In genomic region chr5:32027717-32028321, GRCh38 we compare ENCODE assay signal across 9 cellular contexts.
DNase-seq lines count a peak whose midpoint lies in the region; ATAC-seq and TF ChIP-seq lines count a peak whose summit lies in the region.
"Had no signal": no experiment of that assay in that cellular context is flagged by ENCODE, and none has a peak within 500 bp of the region (broad histone marks: within the 10 kb centered on the region; RNA-seq: fewer than 3 reads in every experiment).

No MANE protein-coding gene starts in this region.

- no peak for ATAC-seq in naive thymus-derived CD8-positive, alpha-beta T cell
- ATAC-seq: GM12878 had no signal

- peak; percentile 31 for DNase-seq in middle frontal gyrus (ENCODE audit: extremely low spot score, low spot score)
- no peak for DNase-seq in DMS79 (lab: John Stamatoyannopoulos, UW)
- no peak for DNase-seq in NCI-H1105 (lab: John Stamatoyannopoulos, UW)
- DNase-seq in NCI-H748 treated with DMSO at 0.1 percent for 48 hours (lab: John Stamatoyannopoulos, UW): no peak
- DNase-seq in naive thymus-derived CD8-positive, alpha-beta T cell: no peak

- POLR2A ChIA-PET in naive thymus-derived CD8-positive, alpha-beta T cell (lab: Charles Lee): interaction anchor here (0.6 kb wide), 1 partner anchor 125 kb away, joined by 4 read pairs; no protein-coding TSS in a partner anchor

- peak overlapping the region; percentile 5 to 85 (median 67); a peak in 20 of 22 replicates for H3K4me2 ChIP-seq in BLaER1 treated with 17β-estradiol and CSF1 and Interleukin-3, amounts not matched to agents 10 nM and 100 nM

- H3K27ac ChIP-seq in BLaER1 treated with 17β-estradiol and CSF1 and Interleukin-3, amounts not matched to agents 10 nM and 100 nM: peak overlapping the region in 10 of 11 experiments; percentile 35 to 82 (median 76); a peak in 20 of 22 replicates
- peak overlapping the region; percentile 71 to 77 for H3K27ac ChIP-seq in esophagus (ENCODE audit: low read depth in 2 of 2, low read length in 1 of 2)

- peak overlapping the region in 2 of 10 experiments; percentile 10 to 17; a peak in 2 of 20 replicates for H3K4me3 ChIP-seq in BLaER1 treated with 17β-estradiol and CSF1 and Interleukin-3, amounts not matched to agents 10 nM and 100 nM
- no peak overlapping the region for H3K4me3 ChIP-seq in esophagus (ENCODE audit: low read depth in 1 of 2, low read length in 2 of 2)
- H3K4me3 ChIP-seq: GM12878 had no signal

- no peaks in the 10 kb centered on the region for H3K9me3 ChIP-seq in BLaER1 treated with 17β-estradiol and CSF1 and Interleukin-3, amounts not matched to agents 10 nM and 100 nM (replicated peaks in 1 of 11)
- H3K9me3 ChIP-seq in esophagus (ENCODE audit: control insufficient read depth in 2 of 2, insufficient read depth in 1 of 2, low read depth in 1 of 2, low read length in 1 of 2): no peaks in the 10 kb centered on the region

- no peaks in the 10 kb centered on the region for H3K36me3 Mint-ChIP-seq in naive thymus-derived CD8-positive, alpha-beta T cell

- H3K27me3 ChIP-seq in BLaER1 treated with 17β-estradiol and CSF1 and Interleukin-3, amounts not matched to agents 10 nM and 100 nM: no peaks in the 10 kb centered on the region
- no peaks in the 10 kb centered on the region for H3K27me3 ChIP-seq in esophagus (ENCODE audit: control insufficient read depth in 1 of 2, insufficient read depth in 2 of 2, low read length in 2 of 2)

- H3K27me3 Mint-ChIP-seq in naive thymus-derived CD8-positive, alpha-beta T cell: no peaks in the 10 kb centered on the region

- peaks cover 4 to 15% (median 4%) of the 10 kb centered on the region in 4 donors for H3K4me1 Mint-ChIP-seq in naive thymus-derived CD8-positive, alpha-beta T cell

- H3K4me1 ChIP-seq in BLaER1 treated with 17β-estradiol and CSF1 and Interleukin-3, amounts not matched to agents 10 nM and 100 nM: peaks cover 8 to 96% (median 56%) of the 10 kb centered on the region in 10 experiments; a peak in 19 of 20 replicates
- H3K4me1 ChIP-seq in esophagus (ENCODE audit: control insufficient read depth in 2 of 2, insufficient read depth in 2 of 2, low read length in 1 of 2): peaks cover 3 to 6% of the 10 kb centered on the region in 2 donors

- no peak overlapping the region for H3K27ac Mint-ChIP-seq in naive thymus-derived CD8-positive, alpha-beta T cell

- no peaks in the 10 kb centered on the region for H4K20me1 ChIP-seq in BLaER1 treated with 17β-estradiol and CSF1 and Interleukin-3, amounts not matched to agents 10 nM and 100 nM

- peaks cover 0 to 1% (median 0%) of the 10 kb centered on the region in 9 donors for H3K9me3 Mint-ChIP-seq in naive thymus-derived CD8-positive, alpha-beta T cell

- WGBS in esophagus, 2 donors: 19 to 34% methylated on average over 9 of the region's 9 CpGs

- no peaks in the 10 kb centered on the region for H3K36me3 ChIP-seq in BLaER1 treated with 17β-estradiol and CSF1 and Interleukin-3, amounts not matched to agents 10 nM and 100 nM
- no peaks in the 10 kb centered on the region for H3K36me3 ChIP-seq in esophagus (ENCODE audit: control insufficient read depth in 2 of 2, insufficient read depth in 2 of 2, low read length in 1 of 2)

- peak overlapping the region in 9 of 11 experiments; percentile 6 to 68 (median 53); a peak in 14 of 22 replicates for H3K9ac ChIP-seq in BLaER1 treated with 17β-estradiol and CSF1 and Interleukin-3, amounts not matched to agents 10 nM and 100 nM

- no peak overlapping the region for H3K4me3 Mint-ChIP-seq in naive thymus-derived CD8-positive, alpha-beta T cell

TF ChIP-seq in PFSK-1, 5 proteins besides CTCF, POLR2A, EP300 and RAD21:
- peak in 1 of 2 experiments; percentile 11; a peak in 1 of 4 replicates for TF ChIP-seq REST (IDR thresholded peaks at IDR 0.05; ENCODE audit: insufficient read depth in 1 of 2, low read depth in 2 of 2, low read length in 2 of 2)
- TF ChIP-seq FOXP2 (optimal IDR thresholded peaks at IDR 0.05; ENCODE audit: borderline replicate concordance, extremely low read depth, extremely low read length, insufficient read depth): peak; percentile 25
- TF ChIP-seq SIN3A (IDR thresholded peaks at IDR 0.05; ENCODE audit: borderline replicate concordance, insufficient read depth, low read length): peak; percentile 83; the same call in 1 of the 2 replicates
- TF ChIP-seq POLR2AphosphoS5 (IDR thresholded peaks at IDR 0.05; ENCODE audit: low read depth, low read length): no peak
- no peak for TF ChIP-seq TAF1 (IDR thresholded peaks at IDR 0.05; ENCODE audit: borderline replicate concordance, insufficient read depth, low read length)
TF ChIP-seq in PFSK-1: peak in this region for 3.
